In the genomic region with DNA sequence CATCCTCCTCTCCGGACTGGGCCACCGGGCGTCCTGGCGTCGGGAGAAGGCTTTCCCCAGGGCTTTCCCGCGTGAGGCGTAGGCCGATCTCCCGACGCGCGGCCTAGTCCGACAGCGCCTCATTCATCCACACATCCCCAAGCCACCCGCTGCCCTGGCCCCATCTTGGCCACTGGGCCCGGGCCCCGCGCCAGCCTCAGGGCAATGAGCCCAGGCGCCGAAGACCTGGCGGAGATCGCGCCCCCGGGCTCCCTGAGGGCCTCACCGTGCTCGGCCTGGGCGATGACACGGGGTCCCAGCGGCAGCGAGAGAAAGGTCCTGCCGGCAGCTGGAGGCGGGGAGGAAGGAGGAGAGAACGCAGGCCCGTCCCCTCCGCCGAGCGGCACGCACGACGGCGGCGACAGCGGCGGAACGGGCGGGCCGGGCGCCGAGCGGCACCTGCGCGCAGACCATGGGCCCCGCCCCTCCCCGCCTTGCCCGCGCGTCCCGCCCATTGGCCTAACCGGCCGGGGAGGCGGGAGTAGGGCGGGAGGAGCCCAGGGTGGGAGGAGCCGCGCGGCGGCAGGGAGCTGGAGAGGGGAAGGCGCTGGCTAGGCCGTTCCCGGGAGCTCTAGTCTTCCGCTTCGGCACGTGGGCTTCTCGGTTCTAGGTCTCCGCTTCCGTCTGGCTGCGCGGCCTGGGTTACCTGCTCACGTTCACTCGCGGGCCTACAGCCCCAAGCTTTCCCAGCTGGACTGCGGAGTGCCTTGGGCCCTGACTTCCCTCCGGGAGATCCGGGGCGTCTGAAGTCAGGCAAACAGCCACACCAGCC, we compare ENCODE assay signal across 1 cellular context.
TF ChIP-seq lines count a peak whose summit lies in the region.

A gene (minus strand): TSS at position 346 of the 811 bp plus-strand sequence. CDS start 1,717 bp downstream, outside the sequence.

TF ChIP-seq in GM23338, 12 proteins besides CTCF, POLR2A, EP300 and RAD21 (continued from another document):
- TF ChIP-seq, protein P1, sequence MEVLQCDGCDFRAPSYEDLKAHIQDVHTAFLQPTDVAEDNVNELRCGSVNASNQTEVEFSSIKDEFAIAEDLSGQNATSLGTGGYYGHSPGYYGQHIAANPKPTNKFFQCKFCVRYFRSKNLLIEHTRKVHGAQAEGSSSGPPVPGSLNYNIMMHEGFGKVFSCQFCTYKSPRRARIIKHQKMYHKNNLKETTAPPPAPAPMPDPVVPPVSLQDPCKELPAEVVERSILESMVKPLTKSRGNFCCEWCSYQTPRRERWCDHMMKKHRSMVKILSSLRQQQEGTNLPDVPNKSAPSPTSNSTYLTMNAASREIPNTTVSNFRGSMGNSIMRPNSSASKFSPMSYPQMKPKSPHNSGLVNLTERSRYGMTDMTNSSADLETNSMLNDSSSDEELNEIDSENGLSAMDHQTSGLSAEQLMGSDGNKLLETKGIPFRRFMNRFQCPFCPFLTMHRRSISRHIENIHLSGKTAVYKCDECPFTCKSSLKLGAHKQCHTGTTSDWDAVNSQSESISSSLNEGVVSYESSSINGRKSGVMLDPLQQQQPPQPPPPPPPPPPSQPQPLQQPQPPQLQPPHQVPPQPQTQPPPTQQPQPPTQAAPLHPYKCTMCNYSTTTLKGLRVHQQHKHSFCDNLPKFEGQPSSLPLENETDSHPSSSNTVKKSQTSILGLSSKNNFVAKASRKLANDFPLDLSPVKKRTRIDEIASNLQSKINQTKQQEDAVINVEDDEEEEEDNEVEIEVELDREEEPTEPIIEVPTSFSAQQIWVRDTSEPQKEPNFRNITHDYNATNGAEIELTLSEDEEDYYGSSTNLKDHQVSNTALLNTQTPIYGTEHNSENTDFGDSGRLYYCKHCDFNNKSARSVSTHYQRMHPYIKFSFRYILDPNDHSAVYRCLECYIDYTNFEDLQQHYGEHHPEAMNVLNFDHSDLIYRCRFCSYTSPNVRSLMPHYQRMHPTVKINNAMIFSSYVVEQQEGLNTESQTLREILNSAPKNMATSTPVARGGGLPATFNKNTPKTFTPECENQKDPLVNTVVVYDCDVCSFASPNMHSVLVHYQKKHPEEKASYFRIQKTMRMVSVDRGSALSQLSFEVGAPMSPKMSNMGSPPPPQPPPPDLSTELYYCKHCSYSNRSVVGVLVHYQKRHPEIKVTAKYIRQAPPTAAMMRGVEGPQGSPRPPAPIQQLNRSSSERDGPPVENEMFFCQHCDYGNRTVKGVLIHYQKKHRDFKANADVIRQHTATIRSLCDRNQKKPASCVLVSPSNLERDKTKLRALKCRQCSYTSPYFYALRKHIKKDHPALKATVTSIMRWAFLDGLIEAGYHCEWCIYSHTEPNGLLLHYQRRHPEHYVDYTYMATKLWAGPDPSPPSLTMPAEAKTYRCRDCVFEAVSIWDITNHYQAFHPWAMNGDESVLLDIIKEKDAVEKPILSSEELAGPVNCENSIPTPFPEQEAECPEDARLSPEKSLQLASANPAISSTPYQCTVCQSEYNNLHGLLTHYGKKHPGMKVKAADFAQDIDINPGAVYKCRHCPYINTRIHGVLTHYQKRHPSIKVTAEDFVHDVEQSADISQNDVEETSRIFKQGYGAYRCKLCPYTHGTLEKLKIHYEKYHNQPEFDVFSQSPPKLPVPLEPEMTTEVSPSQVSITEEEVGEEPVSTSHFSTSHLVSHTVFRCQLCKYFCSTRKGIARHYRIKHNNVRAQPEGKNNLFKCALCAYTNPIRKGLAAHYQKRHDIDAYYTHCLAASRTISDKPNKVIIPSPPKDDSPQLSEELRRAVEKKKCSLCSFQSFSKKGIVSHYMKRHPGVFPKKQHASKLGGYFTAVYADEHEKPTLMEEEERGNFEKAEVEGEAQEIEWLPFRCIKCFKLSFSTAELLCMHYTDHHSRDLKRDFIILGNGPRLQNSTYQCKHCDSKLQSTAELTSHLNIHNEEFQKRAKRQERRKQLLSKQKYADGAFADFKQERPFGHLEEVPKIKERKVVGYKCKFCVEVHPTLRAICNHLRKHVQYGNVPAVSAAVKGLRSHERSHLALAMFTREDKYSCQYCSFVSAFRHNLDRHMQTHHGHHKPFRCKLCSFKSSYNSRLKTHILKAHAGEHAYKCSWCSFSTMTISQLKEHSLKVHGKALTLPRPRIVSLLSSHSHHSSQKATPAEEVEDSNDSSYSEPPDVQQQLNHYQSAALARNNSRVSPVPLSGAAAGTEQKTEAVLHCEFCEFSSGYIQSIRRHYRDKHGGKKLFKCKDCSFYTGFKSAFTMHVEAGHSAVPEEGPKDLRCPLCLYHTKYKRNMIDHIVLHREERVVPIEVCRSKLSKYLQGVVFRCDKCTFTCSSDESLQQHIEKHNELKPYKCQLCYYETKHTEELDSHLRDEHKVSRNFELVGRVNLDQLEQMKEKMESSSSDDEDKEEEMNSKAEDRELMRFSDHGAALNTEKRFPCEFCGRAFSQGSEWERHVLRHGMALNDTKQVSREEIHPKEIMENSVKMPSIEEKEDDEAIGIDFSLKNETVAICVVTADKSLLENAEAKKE (CRISPR knock-in tag; IDR thresholded peaks at IDR 0.05) = no peak
- TF ChIP-seq CREB1 (CRISPR knock-in tag; IDR thresholded peaks at IDR 0.05; ENCODE audit: low read depth) = peak; percentile 13; the same call in 1 of the 2 replicates
